Comparison of ENCODE assay signal across 8 cellular contexts in genomic region chr20:219290-220115, GRCh38.
DNase-seq lines count a peak whose midpoint lies in the region; ATAC-seq and TF ChIP-seq lines count a peak whose summit lies in the region.

No MANE protein-coding gene starts in this region.

- no peak overlapping the region for H3K4me3 ChIP-seq in HFF-Myc (replicated peaks; ENCODE audit: low read depth, low read length)

- TF ChIP-seq CTCF in C4-2B (conservative IDR thresholded peaks at IDR 0.05) = peak; percentile 49
- peak; percentile 24 for TF ChIP-seq CTCF in HFF-Myc (IDR thresholded peaks at IDR 0.05; ENCODE audit: low read depth, low read length, missing control alignments)

- no peak overlapping the region for H3K27ac ChIP-seq in C4-2B

- DNase-seq in HFF-Myc (ENCODE audit: extremely low read depth, low read depth) (no peak), SHP77 (lab: John Stamatoyannopoulos, UW) (peak; percentile 41 to 43), iPS DF 4.7 (ENCODE audit: extremely low read depth, low spot score) (peak; percentile 14), NOMO-1 treated with dmso at 0.1 percent for 144 hours (lab: John Stamatoyannopoulos, UW; ENCODE audit: unreplicated experiment) (no peak)
- no peak for DNase-seq in stimulated activated CD4-positive, alpha-beta T cell treated with anti-CD3 and anti-CD28 coated beads, Interleukin-15, amount 100 ng/mL, for 24 hours

- ATAC-seq in HG02623 (IDR thresholded peaks at IDR 0.05; ENCODE audit: unreplicated experiment) (no peak), HG03342 (IDR thresholded peaks at IDR 0.05; ENCODE audit: unreplicated experiment) (no peak)

Comparison
In these comparisons a context has a peak if more than half of its experiments do, and no peak if none do; other contexts are left out.
1. DNase-seq: peak in SHP77 (2 of 2) and iPS DF 4.7 (single experiment); none in HFF-Myc (single experiment), stimulated activated CD4-positive, alpha-beta T cell treated with anti-CD3 and anti-CD28 coated beads, Interleukin-15, amount 100 ng/mL, for 24 hours (single experiment) and NOMO-1 treated with dmso at 0.1 percent for 144 hours (single experiment).